Comparison of ENCODE assay signal across 31 cellular contexts in genomic region chr7:34357946-34358345, GRCh38.
"Had no signal": no experiment of that assay in that cellular context is flagged by ENCODE, and none has a peak within 500 bp of the region (broad histone marks: within the 10 kb centered on the region; RNA-seq: fewer than 3 reads in every experiment).

No MANE protein-coding gene starts in this region.

- H3K4me2 ChIP-seq: hepatocyte had no signal

- H3K4me3 ChIP-seq: ascending aorta, body of pancreas, esophagus squamous epithelium, gastroesophageal sphincter, heart right ventricle, hepatocyte had no signal

- H3K9me3 Mint-ChIP-seq: activated CD4-positive, alpha-beta memory T cell treated with anti-CD3 and anti-CD28 coated beads for 36 hours; activated CD4-positive, alpha-beta T cell treated with anti-CD3 and anti-CD28 coated beads, Interleukin-2, amount 10 ng/mL, durations not matched to agents 24 days and 14 days; activated naive CD8-positive, alpha-beta T cell treated with anti-CD3 and anti-CD28 coated beads, Interleukin-2, amount 10 ng/mL, durations not matched to agents 7 days and 5 days; activated T-helper 1 cell treated with anti-CD3 and anti-CD28 coated beads, Interleukin-12 subunit alpha, Interleukin-12 subunit beta, Interleukin-2, Interleukin-4 antibody, amounts not matched to agents 30 ng/mL and 10 ng/mL and 1 ng/mL, durations not matched to agents 14 hours and 24 hours and 36 hours; activated T-helper 2 cell treated with anti-CD3 and anti-CD28 coated beads, Interferon-gamma antibody, Interleukin-2, Interleukin-4, amounts not matched to agents 10 μg/mL and 5 μg/mL and 100 μg/mL, durations not matched to agents 14 hours and 24 hours and 36 hours had no signal

- H3K79me2 ChIP-seq: hepatocyte had no signal

- H2AFZ ChIP-seq: hepatocyte had no signal

- H3K27ac ChIP-seq: ascending aorta, body of pancreas, esophagus squamous epithelium, gastroesophageal sphincter, heart right ventricle, hepatocyte had no signal

- H3K4me3 Mint-ChIP-seq: activated CD4-positive, alpha-beta memory T cell treated with anti-CD3 and anti-CD28 coated beads for 36 hours; activated CD4-positive, alpha-beta T cell treated with anti-CD3 and anti-CD28 coated beads for 36 hours; activated CD4-positive, alpha-beta T cell treated with anti-CD3 and anti-CD28 coated beads, Interleukin-2, amount 10 ng/mL, durations not matched to agents 24 days and 14 days; activated CD8-positive, alpha-beta memory T cell treated with anti-CD3 and anti-CD28 coated beads, Interleukin-2, amount 10 ng/mL, durations not matched to agents 7 days and 5 days; activated CD8-positive, alpha-beta T cell treated with anti-CD3 and anti-CD28 coated beads, Interleukin-2, amount 10 ng/mL, durations not matched to agents 7 days and 5 days; activated naive CD4-positive, alpha-beta T cell treated with anti-CD3 and anti-CD28 coated beads, Interleukin-2, amount 10 ng/mL, durations not matched to agents 7 days and 5 days; activated naive CD8-positive, alpha-beta T cell treated with anti-CD3 and anti-CD28 coated beads, Interleukin-2, amount 10 ng/mL, durations not matched to agents 7 days and 5 days; activated T-helper 1 cell treated with anti-CD3 and anti-CD28 coated beads, Interleukin-12 subunit alpha, Interleukin-12 subunit beta, Interleukin-2, Interleukin-4 antibody, amounts not matched to agents 30 ng/mL and 10 ng/mL and 1 ng/mL, durations not matched to agents 14 hours and 24 hours and 36 hours; effector memory CD8-positive, alpha-beta T cell; T-helper 17 cell had no signal

- H3K36me3 Mint-ChIP-seq: activated CD4-positive, alpha-beta memory T cell treated with anti-CD3 and anti-CD28 coated beads for 36 hours; activated CD8-positive, alpha-beta memory T cell treated with anti-CD3 and anti-CD28 coated beads, Interleukin-2, amount 10 ng/mL, durations not matched to agents 7 days and 5 days; activated naive CD4-positive, alpha-beta T cell treated with anti-CD3 and anti-CD28 coated beads, Interleukin-2, amount 10 ng/mL, durations not matched to agents 7 days and 5 days; activated naive CD4-positive, alpha-beta T cell treated with anti-CD3 and anti-CD28 coated beads, Interleukin-2, amount 50 U/mL, for 72 hours; activated naive CD8-positive, alpha-beta T cell treated with anti-CD3 and anti-CD28 coated beads, Interleukin-2, amount 10 ng/mL, durations not matched to agents 7 days and 5 days had no signal

- H3K27me3 ChIP-seq: ascending aorta, body of pancreas, esophagus squamous epithelium, gastroesophageal sphincter, heart right ventricle, hepatocyte had no signal

- FAIRE-seq: colon had no signal

- H3K4me1 ChIP-seq: body of pancreas, esophagus squamous epithelium, gastroesophageal sphincter had no signal

- H3K36me3 ChIP-seq: ascending aorta, esophagus squamous epithelium, gastroesophageal sphincter, heart right ventricle had no signal

- DNase-seq: activated CD4-positive, alpha-beta memory T cell treated with anti-CD3 and anti-CD28 coated beads for 36 hours; activated CD4-positive, alpha-beta T cell treated with anti-CD3 and anti-CD28 coated beads for 36 hours; activated CD4-positive, alpha-beta T cell treated with anti-CD3 and anti-CD28 coated beads, Interleukin-2, amount 10 ng/mL, durations not matched to agents 24 days and 14 days; activated CD4-positive, CD25-positive, alpha-beta regulatory T cell; activated CD4-positive, CD25-positive, alpha-beta regulatory T cell treated with anti-CD3 and anti-CD28 coated beads, Interleukin-2, amount 50 U/mL, for 72 hours; activated CD8-positive, alpha-beta memory T cell treated with anti-CD3 and anti-CD28 coated beads, Interleukin-2, amount 10 ng/mL, durations not matched to agents 7 days and 5 days; activated CD8-positive, alpha-beta memory T cell treated with anti-CD3 and anti-CD28 coated beads, Interleukin-2, amount 50 U/mL, for 4 hours; activated CD8-positive, alpha-beta T cell treated with anti-CD3 and anti-CD28 coated beads, Interleukin-2, amount 10 ng/mL, durations not matched to agents 7 days and 5 days; activated gamma-delta T cell; activated naive CD4-positive, alpha-beta T cell; activated naive CD4-positive, alpha-beta T cell treated with anti-CD3 and anti-CD28 coated beads, Interleukin-2, amount 10 ng/mL, durations not matched to agents 7 days and 5 days; activated naive CD8-positive, alpha-beta T cell treated with anti-CD3 and anti-CD28 coated beads, Interleukin-2, amount 10 ng/mL, durations not matched to agents 7 days and 5 days; activated T-cell treated with anti-CD3 and anti-CD28 coated beads, Interleukin-2, amount 50 U/mL, for 1 hour; activated T-cell treated with anti-CD3 and anti-CD28 coated beads, Interleukin-2, amount 50 U/mL, for 48 hours; body of pancreas; caudate nucleus; cortex of kidney; dermis blood vessel endothelial cell; effector CD4-positive, alpha-beta T cell; effector memory CD8-positive, alpha-beta T cell; esophagus squamous epithelium; foreskin melanocyte; heart right ventricle; T-helper 17 cell had no signal

- H3K9me3 ChIP-seq: ascending aorta, body of pancreas, esophagus squamous epithelium, gastroesophageal sphincter, heart right ventricle had no signal

- H3K4me1 Mint-ChIP-seq: activated CD4-positive, alpha-beta T cell treated with anti-CD3 and anti-CD28 coated beads for 36 hours; activated CD4-positive, alpha-beta T cell treated with anti-CD3 and anti-CD28 coated beads, Interleukin-2, amount 10 ng/mL, durations not matched to agents 24 days and 14 days; activated CD8-positive, alpha-beta memory T cell treated with anti-CD3 and anti-CD28 coated beads, Interleukin-2, amount 10 ng/mL, durations not matched to agents 7 days and 5 days; activated naive CD4-positive, alpha-beta T cell treated with anti-CD3 and anti-CD28 coated beads, Interleukin-2, amount 10 ng/mL, durations not matched to agents 7 days and 5 days; activated naive CD8-positive, alpha-beta T cell treated with anti-CD3 and anti-CD28 coated beads, Interleukin-2, amount 10 ng/mL, durations not matched to agents 7 days and 5 days; T-helper 17 cell had no signal

- H3K27me3 Mint-ChIP-seq: activated CD4-positive, alpha-beta memory T cell treated with anti-CD3 and anti-CD28 coated beads for 36 hours; activated CD4-positive, alpha-beta T cell treated with anti-CD3 and anti-CD28 coated beads for 36 hours; activated CD4-positive, alpha-beta T cell treated with anti-CD3 and anti-CD28 coated beads, Interleukin-2, amount 10 ng/mL, durations not matched to agents 24 days and 14 days; activated CD8-positive, alpha-beta memory T cell treated with anti-CD3 and anti-CD28 coated beads, Interleukin-2, amount 10 ng/mL, durations not matched to agents 7 days and 5 days; activated naive CD4-positive, alpha-beta T cell treated with anti-CD3 and anti-CD28 coated beads, Interleukin-2, amount 10 ng/mL, durations not matched to agents 7 days and 5 days; activated naive CD8-positive, alpha-beta T cell treated with anti-CD3 and anti-CD28 coated beads, Interleukin-2, amount 10 ng/mL, durations not matched to agents 7 days and 5 days; effector memory CD8-positive, alpha-beta T cell had no signal

- H3K27ac Mint-ChIP-seq: activated CD4-positive, alpha-beta memory T cell treated with anti-CD3 and anti-CD28 coated beads for 36 hours; activated CD4-positive, alpha-beta T cell treated with anti-CD3 and anti-CD28 coated beads for 36 hours; activated CD4-positive, alpha-beta T cell treated with anti-CD3 and anti-CD28 coated beads, Interleukin-2, amount 10 ng/mL, durations not matched to agents 24 days and 14 days; activated CD8-positive, alpha-beta memory T cell treated with anti-CD3 and anti-CD28 coated beads, Interleukin-2, amount 10 ng/mL, durations not matched to agents 7 days and 5 days; activated CD8-positive, alpha-beta T cell treated with anti-CD3 and anti-CD28 coated beads, Interleukin-2, amount 10 ng/mL, durations not matched to agents 7 days and 5 days; activated naive CD4-positive, alpha-beta T cell treated with anti-CD3 and anti-CD28 coated beads, Interleukin-2, amount 10 ng/mL, durations not matched to agents 7 days and 5 days; activated naive CD4-positive, alpha-beta T cell treated with anti-CD3 and anti-CD28 coated beads, Interleukin-2, amount 50 U/mL, for 72 hours; activated naive CD8-positive, alpha-beta T cell treated with anti-CD3 and anti-CD28 coated beads, Interleukin-2, amount 10 ng/mL, durations not matched to agents 7 days and 5 days; activated T-helper 1 cell treated with anti-CD3 and anti-CD28 coated beads, Interleukin-12 subunit alpha, Interleukin-12 subunit beta, Interleukin-2, Interleukin-4 antibody, amounts not matched to agents 30 ng/mL and 10 ng/mL and 1 ng/mL, durations not matched to agents 14 hours and 24 hours and 36 hours; activated T-helper 2 cell treated with anti-CD3 and anti-CD28 coated beads, Interferon-gamma antibody, Interleukin-2, Interleukin-4, amounts not matched to agents 10 μg/mL and 5 μg/mL and 100 μg/mL, durations not matched to agents 14 hours and 24 hours and 36 hours; effector memory CD8-positive, alpha-beta T cell; T-helper 17 cell had no signal
